25 cellular contexts compared by ENCODE assay signal in genomic region chr6:88663801-88664200, GRCh38.
DNase-seq lines count a peak whose midpoint lies in the region; ATAC-seq, FAIRE-seq and TF ChIP-seq lines count a peak whose summit lies in the region.
"Had no signal": no experiment of that assay in that cellular context is flagged by ENCODE, and none has a peak within 500 bp of the region (broad histone marks: within the 10 kb centered on the region; RNA-seq: fewer than 3 reads in every experiment).

No MANE protein-coding gene starts in this region.

- TF ChIP-seq RAD21 in GM12878 (IDR thresholded peaks at IDR 0.05; ENCODE audit: insufficient read depth, low read depth, low read length) = no peak

- H3K27me3 ChIP-seq in GM12878 (replicated peaks in 1 of 2; ENCODE audit: control insufficient read depth in 2 of 2, insufficient read depth in 2 of 2, low read length in 1 of 2) = no peaks in the 10 kb centered on the region
- H3K27me3 ChIP-seq: BE2C had no signal

- CTCF ChIA-PET in GM12878 (lab: Yijun Ruan, JAX) = interaction anchor here (0.6 kb wide), 1 partner anchor 17 kb away, joined by 3 read pairs; no protein-coding TSS in a partner anchor

- H3K4me3 Mint-ChIP-seq in memory B cell = no peak overlapping the region
- H3K4me3 Mint-ChIP-seq: CD4-positive, CD25-positive, alpha-beta regulatory T cell; GM23338; HFFc6 had no signal

- WGBS in GM12878 (ENCODE audit: insufficient coverage, insufficient replicate concordance, low lambda C conversion rate, missing lambda C conversion rate) = 96% methylated on average over 5 of the region's 5 CpGs

- no peaks in the 10 kb centered on the region for H4K20me1 ChIP-seq in GM12878 (ENCODE audit: control insufficient read depth, insufficient read depth)

- no peak overlapping the region for H3K9ac ChIP-seq in GM12878 (ENCODE audit: control insufficient read depth, insufficient read depth, low read length)

- RAD21 ChIA-PET in GM12878 (lab: Charles Lee; ENCODE audit: unreplicated experiment) = interaction anchor here (1.0 to 3.0 kb wide), 2 partner anchors 22 to 170 kb away, joined by 4 to 13 read pairs; no protein-coding TSS in a partner anchor

- H3K4me2 ChIP-seq in GM12878 (ENCODE audit: control insufficient read depth, insufficient read depth) = no peak overlapping the region
- H3K4me2 ChIP-seq: GM23338 had no signal

- TF ChIP-seq CTCF in GM12878 (IDR thresholded peaks at IDR 0.05 in 2 of 3, conservative IDR thresholded peaks at IDR 0.05 in 1 of 3; ENCODE audit: control insufficient read depth in 2 of 3, extremely low read depth in 1 of 3, insufficient read depth in 1 of 3, low read depth in 3 of 3, low read length in 3 of 3) = no peak

- no TSS peak for BruUV-seq in GM12878 (replicated peaks; lab: Mats Ljungman, UMichigan)

- SMC1A ChIA-PET in GM12878 (lab: Charles Lee; ENCODE audit: uncharacterized antibody, unreplicated experiment) = interaction anchor here (0.7 to 2.2 kb wide), 8 partner anchors 9 to 149 kb away, joined by 3 to 6 read pairs (median 4); no protein-coding TSS in a partner anchor

- peaks cover 59% of the 10 kb centered on the region for H3K36me3 Mint-ChIP-seq in memory B cell

- no peak overlapping the region for H2AFZ ChIP-seq in GM12878 (ENCODE audit: control insufficient read depth, low read depth, low read length)
- H2AFZ ChIP-seq: GM23338 had no signal

- intact Hi-C loops in GM12878 (cut with micrococcal nuclease; ENCODE audit: unreplicated experiment) = loop anchor here (2.0 kb wide), 1 partner anchor 47 kb away; no protein-coding TSS in a partner anchor

- H3K27ac Mint-ChIP-seq in memory B cell = peak overlapping the region; percentile 6
- H3K27ac Mint-ChIP-seq: GM23338, HFFc6 had no signal

- DNase-seq in GM19239 (ENCODE audit: insufficient read length, low spot score) (no peak), GM12878 (ENCODE audit: low read depth, low spot score) (no peak), memory B cell (ENCODE audit: low spot score in 2 of 2) (no peak), NCI-H1694 treated with DMSO at 0.1 percent for 48 hours (lab: John Stamatoyannopoulos, UW) (no peak), GM19240 (ENCODE audit: insufficient read length, low spot score) (no peak), NCI-H510A treated with DMSO at 0.1 percent for 48 hours (lab: John Stamatoyannopoulos, UW) (no peak)
- DNase-seq: ACHN; BE2C; C1 segment of cervical spinal cord; CD4-positive, CD25-positive, alpha-beta regulatory T cell; CD8-positive, alpha-beta memory T cell; COR-L47; DMS 273 treated with DMSO at 0.1 percent for 48 hours; DMS53; GF-D8; HCEC 1CT; HFFc6; IMR-90 had no signal

- no peaks in the 10 kb centered on the region for H3K79me2 ChIP-seq in GM12878 (ENCODE audit: control insufficient read depth, insufficient read depth, low read length)

- POLR2A ChIA-PET in GM12878 (lab: Charles Lee) = no interaction called here

- ATAC-seq in GM12878 = no peak
- no peak for ATAC-seq in memory B cell (ENCODE audit: low read depth)
- no peak for ATAC-seq in GM21526 (IDR thresholded peaks at IDR 0.05; ENCODE audit: low FRiP score, unreplicated experiment)
- ATAC-seq: GM23338, K562 had no signal

- H3K36me3 ChIP-seq in GM12878 (ENCODE audit: control insufficient read depth in 2 of 2, insufficient read depth in 2 of 2, low read length in 1 of 2) = peaks cover 7 to 12% of the 10 kb centered on the region in 2 experiments; a peak in 3 of 4 replicates
- H3K36me3 ChIP-seq: BE2C had no signal

- H3K27me3 Mint-ChIP-seq in memory B cell = no peaks in the 10 kb centered on the region
- H3K27me3 Mint-ChIP-seq: CD4-positive, CD25-positive, alpha-beta regulatory T cell; CD8-positive, alpha-beta memory T cell had no signal

- H3K9me3 Mint-ChIP-seq in memory B cell = peaks cover 18% of the 10 kb centered on the region
- H3K9me3 Mint-ChIP-seq: HFFc6 had no signal

- peak overlapping the region; percentile 39 for H3K27ac ChIP-seq in GM12878 (ENCODE audit: control insufficient read depth, insufficient read depth)

- H3K4me3 ChIP-seq in GM12878 = no peak overlapping the region
- H3K4me3 ChIP-seq: GM23338, K562 had no signal

- TF ChIP-seq EP300 in GM12878 (IDR thresholded peaks at IDR 0.05; ENCODE audit: borderline replicate concordance in 1 of 2, control insufficient read depth in 1 of 2, low read depth in 2 of 2, low read length in 2 of 2) = no peak

- H3K4me1 ChIP-seq in GM12878 (ENCODE audit: control insufficient read depth, insufficient read depth, low read length) = peaks cover 17% of the 10 kb centered on the region
- H3K4me1 ChIP-seq: BE2C had no signal

- FAIRE-seq in GM19239 (lab: Jason Lieb, UNC) (peak; percentile 62), GM12878 (lab: Jason Lieb, UNC) (no peak)
- FAIRE-seq: A204.1, GM12891, H54, HTR-8/SVneo, K562 had no signal

- no peaks in the 10 kb centered on the region for H3K4me1 Mint-ChIP-seq in memory B cell
- H3K4me1 Mint-ChIP-seq: CD4-positive, CD25-positive, alpha-beta regulatory T cell; GM23338 had no signal

- in situ Hi-C loops in GM12878 (cut with MboI) = no loop called here

- H3K9me3 ChIP-seq in GM12878 (replicated peaks; ENCODE audit: control insufficient read depth, insufficient read depth, low read length) = peaks cover 64% of the 10 kb centered on the region
- H3K9me3 ChIP-seq: BE2C had no signal

- TF ChIP-seq POLR2A in GM12878 (IDR thresholded peaks at IDR 0.05; ENCODE audit: low read depth, low read length) = no peak

TF ChIP-seq in GM12878, 131 proteins besides CTCF, POLR2A, EP300 and RAD21:
- TF ChIP-seq ESRRA (IDR thresholded peaks at IDR 0.05; ENCODE audit: low read length) (no peak), YBX1 (IDR thresholded peaks at IDR 0.05) (no peak), BMI1 (IDR thresholded peaks at IDR 0.05; ENCODE audit: borderline replicate concordance) (no peak), HDGF (IDR thresholded peaks at IDR 0.05) (no peak), MTA3 (IDR thresholded peaks at IDR 0.05; ENCODE audit: borderline replicate concordance, low read length) (no peak), ETV6 (conservative IDR thresholded peaks at IDR 0.05 in 1 of 2, IDR thresholded peaks at IDR 0.05 in 1 of 2; ENCODE audit: borderline replicate concordance in 1 of 2, low read depth in 1 of 2) (no peak)
TF ChIP-seq in GM12878: peak in this region for 0.
